In the genomic region with DNA sequence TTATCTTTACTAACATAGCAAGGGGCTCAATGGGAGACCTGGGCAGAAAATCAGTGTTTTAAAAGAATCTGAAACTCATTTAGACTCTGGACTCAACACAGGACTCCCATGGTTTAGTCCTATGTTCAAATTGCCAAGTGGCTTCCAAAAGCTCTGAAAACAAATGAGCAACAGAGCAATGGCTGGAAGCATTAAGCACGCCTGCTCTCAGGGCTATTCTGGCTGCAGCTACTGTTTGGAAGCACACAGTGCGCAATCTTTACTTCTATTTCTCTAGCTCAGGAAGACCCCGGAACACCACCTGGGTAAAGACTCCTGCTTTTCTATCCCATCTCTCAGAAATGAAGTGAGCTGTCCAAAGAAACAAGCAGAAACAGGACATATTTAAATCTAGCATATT, we compare ENCODE assay signal across 17 cellular contexts.
DNase-seq lines count a peak whose midpoint lies in the region; ATAC-seq and TF ChIP-seq lines count a peak whose summit lies in the region.
"Had no signal": no experiment of that assay in that cellular context is flagged by ENCODE, and none has a peak within 500 bp of the region (broad histone marks: within the 10 kb centered on the region; RNA-seq: fewer than 3 reads in every experiment).

No MANE protein-coding gene starts in this region.

- peak overlapping the region; percentile 64; the same call in 1 of the 2 replicates for H3K27ac ChIP-seq in GM23338 (ENCODE audit: low read depth)

- H3K9me2 ChIP-seq in GM23338 (ENCODE audit: insufficient read depth): no peaks in the 10 kb centered on the region

- H3K79me2 ChIP-seq in GM23338 (replicated peaks; ENCODE audit: insufficient read depth): no peaks in the 10 kb centered on the region

- no peaks in the 10 kb centered on the region for H4K20me1 ChIP-seq in GM23338 (replicated peaks; ENCODE audit: insufficient read depth)

- H3K4me3 Mint-ChIP-seq in GM23338 (no peak overlapping the region), brain (peak overlapping the region in 3 of 5 experiments; percentile 18 to 44 (median 23))
- no peak overlapping the region for H3K4me3 Mint-ChIP-seq in activated CD4-positive, alpha-beta memory T cell treated with anti-CD3 and anti-CD28 coated beads, Interleukin-2, amount 10 ng/mL, durations not matched to agents 7 days and 5 days
- H3K4me3 Mint-ChIP-seq: CD4-positive, alpha-beta T cell had no signal

- H2AFZ ChIP-seq in GM23338: no peak overlapping the region

- POLR2A ChIA-PET in activated CD4-positive, alpha-beta memory T cell treated with anti-CD3 and anti-CD28 coated beads, Interleukin-2, amount 10 ng/mL, durations not matched to agents 7 days and 5 days (lab: Charles Lee): no interaction called here

- no peak overlapping the region for H3K4me2 ChIP-seq in GM23338

- peaks cover 19% of the 10 kb centered on the region for H3K36me3 ChIP-seq in GM23338 (ENCODE audit: insufficient read depth)

- peaks cover 25% of the 10 kb centered on the region for H3F3A ChIP-seq in GM23338 (replicated peaks; ENCODE audit: low read depth)

- H3K4me1 Mint-ChIP-seq in GM23338: peaks cover 42% of the 10 kb centered on the region
- H3K4me1 Mint-ChIP-seq in brain: peaks cover 74% of the 10 kb centered on the region
- H3K4me1 Mint-ChIP-seq in activated CD4-positive, alpha-beta memory T cell treated with anti-CD3 and anti-CD28 coated beads, Interleukin-2, amount 10 ng/mL, durations not matched to agents 7 days and 5 days: no peaks in the 10 kb centered on the region

- H3K27me3 ChIP-seq in GM23338 (ENCODE audit: insufficient read depth): no peaks in the 10 kb centered on the region

- H3K36me3 Mint-ChIP-seq in GM23338 (ENCODE audit: low read depth) (peaks cover 49% of the 10 kb centered on the region), brain (peaks cover 42% of the 10 kb centered on the region)
- peaks cover 10% of the 10 kb centered on the region for H3K36me3 Mint-ChIP-seq in activated CD4-positive, alpha-beta memory T cell treated with anti-CD3 and anti-CD28 coated beads, Interleukin-2, amount 10 ng/mL, durations not matched to agents 7 days and 5 days (ENCODE audit: low read depth)

- no peak for DNase-seq in GM23338 (ENCODE audit: low spot score)
- DNase-seq in medulla oblongata (ENCODE audit: extremely low spot score): peak; percentile 58
- DNase-seq in pons (ENCODE audit: low spot score): peak; percentile 58
- no peak for DNase-seq in activated CD8-positive, alpha-beta memory T cell treated with anti-CD3 and anti-CD28 coated beads, Interleukin-2, amount 50 U/mL, for 4 hours
- DNase-seq in activated CD4-positive, alpha-beta memory T cell treated with anti-CD3 and anti-CD28 coated beads, Interleukin-2, amount 10 ng/mL, durations not matched to agents 7 days and 5 days: no peak
- DNase-seq: Calu3; CD4-positive, alpha-beta T cell; KBM-7; NCI-H1694 treated with DMSO at 0.1 percent for 48 hours; NCI-H510A; PC-3; RPMI8226; SHP77 treated with DMSO at 0.1 percent for 48 hours had no signal

- TF ChIP-seq CTCF in GM23338 (conservative IDR thresholded peaks at IDR 0.05; ENCODE audit: low read depth in 2 of 2) (no peak), brain (conservative IDR thresholded peaks at IDR 0.05) (no peak)

- H3K27ac Mint-ChIP-seq in GM23338 (peak overlapping the region; percentile 66; the same call in 1 of the 2 replicates), brain (peak overlapping the region; percentile 46 to 89 (median 84))
- H3K27ac Mint-ChIP-seq in activated CD4-positive, alpha-beta memory T cell treated with anti-CD3 and anti-CD28 coated beads, Interleukin-2, amount 10 ng/mL, durations not matched to agents 7 days and 5 days: no peak overlapping the region
- H3K27ac Mint-ChIP-seq: CD4-positive, alpha-beta T cell had no signal

- no peaks in the 10 kb centered on the region for H3K9me3 Mint-ChIP-seq in GM23338
- H3K9me3 Mint-ChIP-seq in brain: peaks cover 0 to 1% (median 0%) of the 10 kb centered on the region in 5 experiments
- H3K9me3 Mint-ChIP-seq in activated CD4-positive, alpha-beta memory T cell treated with anti-CD3 and anti-CD28 coated beads, Interleukin-2, amount 10 ng/mL, durations not matched to agents 7 days and 5 days: no peaks in the 10 kb centered on the region
- H3K9me3 Mint-ChIP-seq: CD4-positive, alpha-beta T cell had no signal

- H3K4me1 ChIP-seq in GM23338 (ENCODE audit: insufficient read depth): peaks cover 21% of the 10 kb centered on the region

- CTCF ChIA-PET in activated CD4-positive, alpha-beta memory T cell treated with anti-CD3 and anti-CD28 coated beads, Interleukin-2, amount 10 ng/mL, durations not matched to agents 7 days and 5 days (lab: Charles Lee): no interaction called here

- H3K27me3 Mint-ChIP-seq in GM23338 (ENCODE audit: insufficient read depth, low read depth, poor library complexity) (no peaks in the 10 kb centered on the region), brain (no peaks in the 10 kb centered on the region)
- no peaks in the 10 kb centered on the region for H3K27me3 Mint-ChIP-seq in activated CD4-positive, alpha-beta memory T cell treated with anti-CD3 and anti-CD28 coated beads, Interleukin-2, amount 10 ng/mL, durations not matched to agents 7 days and 5 days
- H3K27me3 Mint-ChIP-seq: CD4-positive, alpha-beta T cell had no signal

- ATAC-seq in GM23338 (no peak), GM18519 (IDR thresholded peaks at IDR 0.05; ENCODE audit: low FRiP score, unreplicated experiment) (no peak), HG03135 (IDR thresholded peaks at IDR 0.05; ENCODE audit: unreplicated experiment) (no peak)
- ATAC-seq: HepG2, PC-3 had no signal

- H3K4me3 ChIP-seq in GM23338: no peak overlapping the region

TF ChIP-seq in GM23338, 12 proteins besides CTCF, POLR2A, EP300 and RAD21 (continues in another document):
- TF ChIP-seq, protein P1, sequence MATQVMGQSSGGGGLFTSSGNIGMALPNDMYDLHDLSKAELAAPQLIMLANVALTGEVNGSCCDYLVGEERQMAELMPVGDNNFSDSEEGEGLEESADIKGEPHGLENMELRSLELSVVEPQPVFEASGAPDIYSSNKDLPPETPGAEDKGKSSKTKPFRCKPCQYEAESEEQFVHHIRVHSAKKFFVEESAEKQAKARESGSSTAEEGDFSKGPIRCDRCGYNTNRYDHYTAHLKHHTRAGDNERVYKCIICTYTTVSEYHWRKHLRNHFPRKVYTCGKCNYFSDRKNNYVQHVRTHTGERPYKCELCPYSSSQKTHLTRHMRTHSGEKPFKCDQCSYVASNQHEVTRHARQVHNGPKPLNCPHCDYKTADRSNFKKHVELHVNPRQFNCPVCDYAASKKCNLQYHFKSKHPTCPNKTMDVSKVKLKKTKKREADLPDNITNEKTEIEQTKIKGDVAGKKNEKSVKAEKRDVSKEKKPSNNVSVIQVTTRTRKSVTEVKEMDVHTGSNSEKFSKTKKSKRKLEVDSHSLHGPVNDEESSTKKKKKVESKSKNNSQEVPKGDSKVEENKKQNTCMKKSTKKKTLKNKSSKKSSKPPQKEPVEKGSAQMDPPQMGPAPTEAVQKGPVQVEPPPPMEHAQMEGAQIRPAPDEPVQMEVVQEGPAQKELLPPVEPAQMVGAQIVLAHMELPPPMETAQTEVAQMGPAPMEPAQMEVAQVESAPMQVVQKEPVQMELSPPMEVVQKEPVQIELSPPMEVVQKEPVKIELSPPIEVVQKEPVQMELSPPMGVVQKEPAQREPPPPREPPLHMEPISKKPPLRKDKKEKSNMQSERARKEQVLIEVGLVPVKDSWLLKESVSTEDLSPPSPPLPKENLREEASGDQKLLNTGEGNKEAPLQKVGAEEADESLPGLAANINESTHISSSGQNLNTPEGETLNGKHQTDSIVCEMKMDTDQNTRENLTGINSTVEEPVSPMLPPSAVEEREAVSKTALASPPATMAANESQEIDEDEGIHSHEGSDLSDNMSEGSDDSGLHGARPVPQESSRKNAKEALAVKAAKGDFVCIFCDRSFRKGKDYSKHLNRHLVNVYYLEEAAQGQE (IDR thresholded peaks at IDR 0.05; ENCODE audit: unreplicated experiment): no peak
- no peak for TF ChIP-seq CREB1 (CRISPR knock-in tag; IDR thresholded peaks at IDR 0.05; ENCODE audit: low read depth)
- no peak for TF ChIP-seq EZH2phosphoT487 (IDR thresholded peaks at IDR 0.05; ENCODE audit: unreplicated experiment)
- no peak for TF ChIP-seq POLR2AphosphoS5 (IDR thresholded peaks at IDR 0.05; ENCODE audit: low read depth)

Comparison
In these comparisons a context has a peak if more than half of its experiments do, and no peak if none do; other contexts are left out.
1. DNase-seq: peak in medulla oblongata (single experiment) and pons (single experiment); none in GM23338 (single experiment), activated CD8-positive, alpha-beta memory T cell treated with anti-CD3 and anti-CD28 coated beads, Interleukin-2, amount 50 U/mL, for 4 hours (single experiment) and activated CD4-positive, alpha-beta memory T cell treated with anti-CD3 and anti-CD28 coated beads, Interleukin-2, amount 10 ng/mL, durations not matched to agents 7 days and 5 days (single experiment).
2. H3K4me3 Mint-ChIP-seq: peak in brain (3 of 5); none in GM23338 (single experiment) and activated CD4-positive, alpha-beta memory T cell treated with anti-CD3 and anti-CD28 coated beads, Interleukin-2, amount 10 ng/mL, durations not matched to agents 7 days and 5 days (single experiment).